Comparison of ENCODE assay signal across 8 cellular contexts in genomic region chr9:129036241-129036922, GRCh38. TPM values are rescaled to one million over a fixed set of nuclear protein-coding genes. Genes with fewer than 3 reads are reported as not detected.
DNase-seq lines count a peak whose midpoint lies in the region; ATAC-seq and TF ChIP-seq lines count a peak whose summit lies in the region.

Gene MIGA2, plus strand, starts transcription at chr9:129036626. Its CDS starts 3,969 bp downstream, at chr9:129040595.

- peaks cover 1% of the 10 kb centered on the region for H3K27me3 Mint-ChIP-seq in activated CD4-positive, alpha-beta T cell treated with anti-CD3 and anti-CD28 coated beads, Interleukin-2, amount 10 ng/mL, durations not matched to agents 7 days and 5 days

- peaks cover 34% of the 10 kb centered on the region for H3K4me1 Mint-ChIP-seq in activated CD4-positive, alpha-beta T cell treated with anti-CD3 and anti-CD28 coated beads, Interleukin-2, amount 10 ng/mL, durations not matched to agents 7 days and 5 days

- peak within 1 kb of the TSS; percentile 66 to 87 for H3K27ac ChIP-seq in coronary artery

- H3K4me3 Mint-ChIP-seq in activated CD4-positive, alpha-beta T cell treated with anti-CD3 and anti-CD28 coated beads, Interleukin-2, amount 10 ng/mL, durations not matched to agents 7 days and 5 days = peak within 1 kb of the TSS; percentile 98

- no peaks in the 10 kb centered on the region for H3K9me3 Mint-ChIP-seq in activated CD4-positive, alpha-beta T cell treated with anti-CD3 and anti-CD28 coated beads, Interleukin-2, amount 10 ng/mL, durations not matched to agents 7 days and 5 days

- H3K4me3 ChIP-seq in BJ (ENCODE audit: low read depth, low read length) = peak within 1 kb of the TSS; percentile 93
- H3K4me3 ChIP-seq in coronary artery = peak within 1 kb of the TSS; percentile 94

- CTCF ChIA-PET in BJ (lab: Yijun Ruan, JAX) = interaction anchor here (0.5 kb wide), 1 partner anchor 19 kb away, joined by 3 read pairs; no protein-coding TSS in a partner anchor
- CTCF ChIA-PET in activated CD4-positive, alpha-beta T cell treated with anti-CD3 and anti-CD28 coated beads, Interleukin-2, amount 10 ng/mL, durations not matched to agents 7 days and 5 days (lab: Charles Lee) = interaction anchor here (0.6 to 1.3 kb wide), 3 partner anchors 10 to 33 kb away, joined by 3 to 4 read pairs (median 3); no protein-coding TSS in a partner anchor

- peaks cover 7% of the 10 kb centered on the region for H3K36me3 Mint-ChIP-seq in activated CD4-positive, alpha-beta T cell treated with anti-CD3 and anti-CD28 coated beads, Interleukin-2, amount 10 ng/mL, durations not matched to agents 7 days and 5 days (ENCODE audit: low read depth)

- H3K27ac Mint-ChIP-seq in activated CD4-positive, alpha-beta T cell treated with anti-CD3 and anti-CD28 coated beads, Interleukin-2, amount 10 ng/mL, durations not matched to agents 7 days and 5 days = peak within 1 kb of the TSS; percentile 89

- H3K36me3 ChIP-seq in BJ (ENCODE audit: control insufficient read depth, insufficient read depth, low read length) = peaks cover 1% of the 10 kb centered on the region; the same call in 1 of the 2 replicates

- DNase-seq in BJ (ENCODE audit: low read depth) (peak; percentile 96), NCI-H526 treated with DMSO at 0.1 percent for 48 hours (lab: John Stamatoyannopoulos, UW) (peak; percentile 97), coronary artery (ENCODE audit: low spot score) (peak; percentile 99), left kidney (ENCODE audit: low read depth, low spot score) (peak; percentile 100)
- DNase-seq in activated CD4-positive, alpha-beta T cell treated with anti-CD3 and anti-CD28 coated beads, Interleukin-2, amount 10 ng/mL, durations not matched to agents 7 days and 5 days = peak; percentile 97
- peak; percentile 92 to 94 for DNase-seq in stimulated activated CD4-positive, alpha-beta T cell treated with anti-CD3 and anti-CD28 coated beads, Interleukin-2, amount 100 ng/mL, for 24 hours

- POLR2A ChIA-PET in BJ (lab: Charles Lee) = interaction anchor here (0.6 kb wide), 1 partner anchor 177 kb away, joined by 5 read pairs; no protein-coding TSS in a partner anchor
- POLR2A ChIA-PET in activated CD4-positive, alpha-beta T cell treated with anti-CD3 and anti-CD28 coated beads, Interleukin-2, amount 10 ng/mL, durations not matched to agents 7 days and 5 days (lab: Charles Lee) = no interaction called here

- no peaks in the 10 kb centered on the region for H3K27me3 ChIP-seq in BJ (ENCODE audit: control insufficient read depth, insufficient read depth, low read length)

- TF ChIP-seq CTCF in BJ (IDR thresholded peaks at IDR 0.05; ENCODE audit: insufficient read depth, low read depth, low read length) (no peak), coronary artery (IDR thresholded peaks at IDR 0.05) (no peak)

- ATAC-seq in GM19324 (IDR thresholded peaks at IDR 0.05; ENCODE audit: low FRiP score, unreplicated experiment) = peak; percentile 97
- peak; percentile 82 for ATAC-seq in HG03469 (IDR thresholded peaks at IDR 0.05; ENCODE audit: unreplicated experiment)

RNA-seq across cellular contexts. Expression of gene MIGA2, which starts in this region (rescaled TPM):
- 11.5 and 23.7 TPM in 2 replicates for polyA plus RNA-seq in BJ (2011; rRNA removed)
- polyA minus RNA-seq in BJ (2011; rRNA and poly(A)+ RNA removed) = 10.9 and 11.9 TPM in 2 replicates
- 10 to 100 TPM; 33.8 to 43.1 TPM for total RNA-seq in activated CD4-positive, alpha-beta T cell treated with anti-CD3 and anti-CD28 coated beads, Interleukin-2, amount 10 ng/mL, durations not matched to agents 7 days and 5 days

Comparison
In these comparisons a context has a peak if more than half of its experiments do, and no peak if none do; other contexts are left out.
1. Peak in every context shown above with its lines: DNase-seq, ATAC-seq, H3K4me3 ChIP-seq and H3K27ac ChIP-seq.